19 cellular contexts compared by ENCODE assay signal in genomic region chr4:125382995-125383394, GRCh38.
DNase-seq lines count a peak whose midpoint lies in the region; ATAC-seq and TF ChIP-seq lines count a peak whose summit lies in the region.
"Had no signal": no experiment of that assay in that cellular context is flagged by ENCODE, and none has a peak within 500 bp of the region (broad histone marks: within the 10 kb centered on the region; RNA-seq: fewer than 3 reads in every experiment).

No MANE protein-coding gene starts in this region.

- H3K9me3 Mint-ChIP-seq in mesothelial cell of epicardium: peaks cover 12% of the 10 kb centered on the region
- H3K9me3 Mint-ChIP-seq: HFFc6 had no signal

- intact Hi-C loops in left ventricle myocardium inferior (cut with micrococcal nuclease): no loop called here
- intact Hi-C loops in Right ventricle myocardium superior (cut with DNase I): no loop called here

- H3K4me3 ChIP-seq in left ventricle myocardium inferior: no peak overlapping the region

- no peak for ATAC-seq in Right ventricle myocardium superior (ENCODE audit: poor library complexity)
- ATAC-seq in GM21390 (IDR thresholded peaks at IDR 0.05; ENCODE audit: unreplicated experiment): no peak
- ATAC-seq in GM19467 (IDR thresholded peaks at IDR 0.05; ENCODE audit: unreplicated experiment): no peak

- H3K4me1 ChIP-seq in left ventricle myocardium inferior: peaks cover 22% of the 10 kb centered on the region

- peak overlapping the region; percentile 59 for H3K27ac ChIP-seq in left ventricle myocardium inferior (replicated peaks)
- H3K27ac ChIP-seq: KMS-11 had no signal

- H3K9me3 ChIP-seq in left ventricle myocardium inferior (replicated peaks): peaks cover 6% of the 10 kb centered on the region

- DNase-seq in left ventricle myocardium inferior (no peak), Right ventricle myocardium superior (no peak), dermis blood vessel endothelial cell (peak; percentile 39), mesothelial cell of epicardium (ENCODE audit: low spot score in 2 of 2, unreplicated experiment in 2 of 2) (no peak), pons (ENCODE audit: low spot score) (no peak), HCEC 1CT (no peak)
- DNase-seq: 8988T, DMS79 treated with DMSO at 0.1 percent for 48 hours, HFFc6, MV-4-11, NCI-H1694 treated with DMSO at 0.1 percent for 48 hours, NCI-H2107, NCI-H2227 treated with DMSO at 0.1 percent for 48 hours, NCI-H510A treated with DMSO at 0.1 percent for 48 hours, NCI-H774 had no signal

- H3K27me3 Mint-ChIP-seq in mesothelial cell of epicardium (ENCODE audit: low read depth): no peaks in the 10 kb centered on the region

- no peaks in the 10 kb centered on the region for H3K27me3 ChIP-seq in left ventricle myocardium inferior (ENCODE audit: low read depth)

- H3K27ac Mint-ChIP-seq in mesothelial cell of epicardium: peak overlapping the region; percentile 19
- H3K27ac Mint-ChIP-seq: CD14-positive monocyte, HFFc6 had no signal

- no peaks in the 10 kb centered on the region for H3K36me3 ChIP-seq in left ventricle myocardium inferior

- peaks cover 5% of the 10 kb centered on the region for H3K4me1 Mint-ChIP-seq in mesothelial cell of epicardium
- H3K4me1 Mint-ChIP-seq: CD14-positive monocyte had no signal

- TF ChIP-seq CTCF in left ventricle myocardium inferior (IDR thresholded peaks at IDR 0.05; ENCODE audit: borderline replicate concordance) (no peak), mesothelial cell of epicardium (IDR thresholded peaks at IDR 0.05; ENCODE audit: unreplicated experiment) (no peak)

- H3K4me3 Mint-ChIP-seq in mesothelial cell of epicardium: no peak overlapping the region
- H3K4me3 Mint-ChIP-seq: CD14-positive monocyte, HFFc6 had no signal

- peaks cover 7% of the 10 kb centered on the region for H3K36me3 Mint-ChIP-seq in mesothelial cell of epicardium
- H3K36me3 Mint-ChIP-seq: CD14-positive monocyte had no signal
